ENCODE assay signal across 8 cellular contexts in genomic region chrX:16357902-16358301, GRCh38.
"Had no signal": no experiment of that assay in that cellular context is flagged by ENCODE, and none has a peak within 500 bp of the region (broad histone marks: within the 10 kb centered on the region; RNA-seq: fewer than 3 reads in every experiment).

No MANE protein-coding gene starts in this region.

- H3K27ac ChIP-seq: GM23248, HL-60 had no signal

- H3K9ac ChIP-seq: GM23248 had no signal

- H3K9me3 ChIP-seq: HAP-1 had no signal

- H2AFZ ChIP-seq: GM23248 had no signal

- H3K4me3 ChIP-seq: GM23248, HAP-1 had no signal

- H3K4me1 ChIP-seq: HAP-1 had no signal

- ATAC-seq: HCT116 had no signal

- DNase-seq: GM23248, GOT3, H7, HFFc6, KG1 had no signal

- H3K36me3 ChIP-seq: HAP-1 had no signal
